13 cellular contexts compared by ENCODE assay signal in genomic region chr1:16235347-16235746, GRCh38.
"Had no signal": no experiment of that assay in that cellular context is flagged by ENCODE, and none has a peak within 500 bp of the region (broad histone marks: within the 10 kb centered on the region; RNA-seq: fewer than 3 reads in every experiment).

No MANE protein-coding gene starts in this region.

- H3K27ac ChIP-seq: foreskin keratinocyte had no signal

- H3K27me3 ChIP-seq: body of pancreas, foreskin keratinocyte had no signal

- H3K4me3 ChIP-seq: body of pancreas had no signal

- H3K27ac Mint-ChIP-seq: activated T-helper 2 cell treated with anti-CD3 and anti-CD28 coated beads, Interferon-gamma antibody, Interleukin-2, Interleukin-4, amounts not matched to agents 10 μg/mL and 5 μg/mL and 100 μg/mL, durations not matched to agents 14 hours and 24 hours and 36 hours had no signal

- H3K9me3 ChIP-seq: body of pancreas, thoracic aorta had no signal

- H3K36me3 Mint-ChIP-seq: activated naive CD4-positive, alpha-beta T cell treated with anti-CD3 and anti-CD28 coated beads, Interleukin-2, amount 50 U/mL, for 72 hours; naive B cell had no signal

- H3K36me3 ChIP-seq: thoracic aorta had no signal

- H3K9me3 Mint-ChIP-seq: activated naive CD4-positive, alpha-beta T cell treated with anti-CD3 and anti-CD28 coated beads, Interleukin-2, amount 50 U/mL, for 72 hours; activated T-helper 2 cell treated with anti-CD3 and anti-CD28 coated beads, Interferon-gamma antibody, Interleukin-2, Interleukin-4, amounts not matched to agents 10 μg/mL and 5 μg/mL and 100 μg/mL, durations not matched to agents 14 hours and 24 hours and 36 hours; central memory CD8-positive, alpha-beta T cell; naive B cell had no signal

- H3K27me3 Mint-ChIP-seq: central memory CD8-positive, alpha-beta T cell; naive B cell had no signal

- DNase-seq: amygdala; cortex of kidney; effector CD8-positive, alpha-beta T cell; foreskin keratinocyte; naive B cell; retina; stimulated activated CD4-positive, alpha-beta T cell treated with anti-CD3 and anti-CD28 coated beads, Interleukin-12 subunit alpha, Interleukin-12 subunit beta, amount 100 ng/mL, for 4 hours; stimulated activated CD4-positive, alpha-beta T cell treated with anti-CD3 and anti-CD28 coated beads, Interleukin-2, amount 100 ng/mL, for 24 hours had no signal
